In genomic region chr17:2819294-2819693, GRCh38 we compare ENCODE assay signal across 7 cellular contexts. TPM values are rescaled to one million over a fixed set of nuclear protein-coding genes. Genes with fewer than 3 reads are reported as not detected.
A peak's percentile ranks its signal among the peaks of the same experiment; 100 is the strongest.
DNase-seq lines count a peak whose midpoint lies in the region; ATAC-seq and TF ChIP-seq lines count a peak whose summit lies in the region.
"Not testable (repeated sequence)": the region's sequence is repeated elsewhere in the genome, so short reads cannot be mapped to it uniquely, and the experiment has no call there.

No MANE protein-coding gene starts in this region.

- POLR2A ChIA-PET in OCI-LY7 (lab: Charles Lee) = not testable (repeated sequence)

- H2AFZ ChIP-seq in Loucy (ENCODE audit: low read length); OCI-LY7 (ENCODE audit: low read length): not testable (repeated sequence)

- peak overlapping the region; percentile 77 for H3K4me2 ChIP-seq in BLaER1
- H3K4me2 ChIP-seq in BLaER1 treated with 17β-estradiol and CSF1 and Interleukin-3, amounts not matched to agents 10 nM and 100 nM = peak overlapping the region in 10 of 11 experiments; percentile 31 to 84 (median 74); a peak in 20 of 22 replicates
- not testable (repeated sequence) for H3K4me2 ChIP-seq in Loucy (ENCODE audit: low read depth, low read length, poor library complexity, severe bottlenecking); OCI-LY7 (ENCODE audit: low read length)

- peaks cover 69 to 74% of the 10 kb centered on the region in 2 donors for H3K4me1 Mint-ChIP-seq in immature natural killer cell
- H3K4me1 Mint-ChIP-seq in natural killer cell = peaks cover 52 to 60% of the 10 kb centered on the region in 2 donors

- peak overlapping the region in 5 of 6 donors; percentile 40 to 99 (median 84) for H3K27ac Mint-ChIP-seq in immature natural killer cell
- H3K27ac Mint-ChIP-seq in natural killer cell = peak overlapping the region; percentile 56 to 64

- H3F3A ChIP-seq in Loucy (ENCODE audit: low read depth) = not testable (repeated sequence)

- H3K36me3 ChIP-seq in BLaER1; BLaER1 treated with 17β-estradiol and CSF1 and Interleukin-3, amounts not matched to agents 10 nM and 100 nM; Loucy (ENCODE audit: insufficient read depth, low read length); OCI-LY7 (ENCODE audit: insufficient read depth, low read length): not testable (repeated sequence)

- H3K4me3 Mint-ChIP-seq in immature natural killer cell (peak overlapping the region in 4 of 5 donors; percentile 6 to 66 (median 29)), natural killer cell (peak overlapping the region; percentile 17)

- peak overlapping the region; percentile 67 for H3K9ac ChIP-seq in BLaER1
- H3K9ac ChIP-seq in BLaER1 treated with 17β-estradiol and CSF1 and Interleukin-3, amounts not matched to agents 10 nM and 100 nM = peak overlapping the region in 8 of 11 experiments; percentile 30 to 84 (median 75); a peak in 15 of 22 replicates
- peak overlapping the region; percentile 15 for H3K9ac ChIP-seq in Loucy (ENCODE audit: low read depth, low read length, poor library complexity, severe bottlenecking)

- H3K4me3 ChIP-seq in BLaER1; BLaER1 treated with 17β-estradiol and CSF1 and Interleukin-3, amounts not matched to agents 10 nM and 100 nM; Loucy (ENCODE audit: low read length, poor library complexity, severe bottlenecking); OCI-LY7 (ENCODE audit: low read depth, low read length, poor library complexity, severe bottlenecking): not testable (repeated sequence)

- ATAC-seq in left cardiac atrium, natural killer cell: not testable (repeated sequence)

- not testable (repeated sequence) for H3K9me2 ChIP-seq in Loucy (replicated peaks; ENCODE audit: low read depth, low read length); OCI-LY7 (ENCODE audit: insufficient read depth, low read length)

- DNase-seq in OCI-LY7 (ENCODE audit: low spot score) (peak; percentile 16), left cardiac atrium (peak; percentile 2)
- not testable (repeated sequence) for DNase-seq in immature natural killer cell, natural killer cell

- H3K79me2 ChIP-seq in Loucy (ENCODE audit: insufficient read depth, low read length) = peaks cover 67% of the 10 kb centered on the region
- H3K79me2 ChIP-seq in OCI-LY7 (ENCODE audit: insufficient read depth, low read depth, low read length) = not testable (repeated sequence)

- peaks cover 93% of the 10 kb centered on the region for H3K4me1 ChIP-seq in BLaER1
- H3K4me1 ChIP-seq in BLaER1 treated with 17β-estradiol and CSF1 and Interleukin-3, amounts not matched to agents 10 nM and 100 nM = peaks cover 47 to 100% (median 86%) of the 10 kb centered on the region in 10 experiments
- peaks cover 50% of the 10 kb centered on the region for H3K4me1 ChIP-seq in Loucy (ENCODE audit: insufficient read depth, low read length, poor library complexity, severe bottlenecking)
- peaks cover 17% of the 10 kb centered on the region for H3K4me1 ChIP-seq in OCI-LY7 (ENCODE audit: insufficient read depth, low read length, poor library complexity, severe bottlenecking)

- not testable (repeated sequence) for H3K9me3 Mint-ChIP-seq in immature natural killer cell, natural killer cell

- not testable (repeated sequence) for H3K9me3 ChIP-seq in BLaER1; BLaER1 treated with 17β-estradiol and CSF1 and Interleukin-3, amounts not matched to agents 10 nM and 100 nM (replicated peaks in 1 of 11); Loucy (ENCODE audit: insufficient read depth, low read depth, low read length); OCI-LY7 (ENCODE audit: low read length)

- not testable (repeated sequence) for H3K27me3 ChIP-seq in BLaER1; BLaER1 treated with 17β-estradiol and CSF1 and Interleukin-3, amounts not matched to agents 10 nM and 100 nM; Loucy (ENCODE audit: insufficient read depth, low read length, poor library complexity, severe bottlenecking)

- not testable (repeated sequence) for H4K20me1 ChIP-seq in BLaER1; Loucy (ENCODE audit: insufficient read depth, low read length, poor library complexity, severe bottlenecking); OCI-LY7 (ENCODE audit: insufficient read depth, low read length)
- H4K20me1 ChIP-seq in BLaER1 treated with 17β-estradiol and CSF1 and Interleukin-3, amounts not matched to agents 10 nM and 100 nM = peaks cover 0 to 62% (median 0%) of the 10 kb centered on the region in 11 experiments; a peak in 5 of 22 replicates

- BruUV-seq in OCI-LY7 (replicated peaks; lab: Mats Ljungman, UMichigan) = not testable (repeated sequence)

- H3K27ac ChIP-seq in BLaER1 = peak overlapping the region; percentile 94
- peak overlapping the region in 8 of 11 experiments; percentile 74 to 97 (median 90); a peak in 16 of 22 replicates for H3K27ac ChIP-seq in BLaER1 treated with 17β-estradiol and CSF1 and Interleukin-3, amounts not matched to agents 10 nM and 100 nM
- H3K27ac ChIP-seq in OCI-LY7 (ENCODE audit: low read depth, low read length, poor library complexity, severe bottlenecking) = not testable (repeated sequence)

- peaks cover 18 to 26% (median 18%) of the 10 kb centered on the region in 3 donors for H3K27me3 Mint-ChIP-seq in immature natural killer cell (ENCODE audit: low read depth in 3 of 3)
- H3K27me3 Mint-ChIP-seq in natural killer cell (ENCODE audit: low read depth in 2 of 2) = not testable (repeated sequence)

- CTCF ChIA-PET in OCI-LY7 (lab: Charles Lee; ENCODE audit: unreplicated experiment) = not testable (repeated sequence)

- H3K36me3 Mint-ChIP-seq in immature natural killer cell, natural killer cell: not testable (repeated sequence)

- TF ChIP-seq CTCF in Loucy (conservative IDR thresholded peaks at IDR 0.05; ENCODE audit: low read length); OCI-LY7 (conservative IDR thresholded peaks at IDR 0.05; ENCODE audit: low read length); natural killer cell (IDR thresholded peaks at IDR 0.05): not testable (repeated sequence)

- intact Hi-C loops in OCI-LY7 (cut with micrococcal nuclease; ENCODE audit: unreplicated experiment); left cardiac atrium (cut with DNase I); natural killer cell (cut with micrococcal nuclease): not testable (repeated sequence)

RNA-seq across cellular contexts. Expression of gene RAP1GAP2, which starts 23.1 kb away (rescaled TPM):
- total RNA-seq in OCI-LY7 (2014; rRNA removed; shearing (Covaris generic)) = 10.9 and 11.3 TPM in 2 replicates
- total RNA-seq in OCI-LY7 (2022) (23.8 and 28.2 TPM in 2 replicates), left cardiac atrium (10 to 100 TPM; 49.1 to 57.6 TPM), natural killer cell (100 to 1,000 TPM; 274 to 418 (median 390) TPM)
- 10 to 100 TPM in 1 of 3 donors, 1 to 10 TPM in 2; 2.5 to 28.9 (median 6.4) TPM for polyA plus RNA-seq in immature natural killer cell

Comparison
In these comparisons a context has a peak if more than half of its experiments do, and no peak if none do; other contexts are left out.
1. H3K9ac ChIP-seq: peak in every context shown above with its lines; median percentile 75 in BLaER1 treated with 17β-estradiol and CSF1 and Interleukin-3, amounts not matched to agents 10 nM and 100 nM; 67 in BLaER1; 15 in Loucy.
2. RNA of gene RAP1GAP2, which starts 23.1 kb away (total RNA-seq): 274 to 418 TPM in natural killer cell; 49.1 to 57.6 TPM in left cardiac atrium and 10.9 to 28.2 TPM in OCI-LY7; every median in the first group is over 4 times any median in the second.